Comparison of ENCODE assay signal across 20 cellular contexts in the genomic region with DNA sequence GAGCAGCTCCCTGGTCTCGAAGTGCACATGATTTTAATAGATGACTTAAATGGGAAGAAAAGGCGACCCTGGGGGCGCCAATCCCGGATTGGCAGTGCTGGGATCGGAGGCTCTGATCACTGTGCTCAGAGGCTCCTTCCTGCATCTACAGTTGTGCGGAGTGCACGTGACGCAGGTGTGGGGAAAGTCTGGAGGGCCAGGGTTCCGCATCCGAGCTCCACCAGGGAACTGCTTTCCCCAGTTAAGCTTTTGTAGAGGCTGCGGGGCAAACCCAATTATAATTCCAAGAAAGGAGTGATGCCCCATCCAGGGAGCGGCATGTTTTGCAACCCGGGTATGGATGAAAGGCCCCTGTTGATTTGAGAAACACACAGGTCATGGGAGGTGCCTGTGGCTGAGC.
"Had no signal": no experiment of that assay in that cellular context is flagged by ENCODE, and none has a peak within 500 bp of the region (broad histone marks: within the 10 kb centered on the region; RNA-seq: fewer than 3 reads in every experiment).

No MANE protein-coding gene starts in this region.

- H3K27me3 Mint-ChIP-seq: activated CD4-positive, alpha-beta T cell treated with anti-CD3 and anti-CD28 coated beads, Interleukin-2, amount 10 ng/mL, durations not matched to agents 24 days and 14 days; naive thymus-derived CD8-positive, alpha-beta T cell had no signal

- H3K36me3 ChIP-seq: gastrocnemius medialis, ovary, right lobe of liver, tibial nerve had no signal

- H3K9me3 ChIP-seq: gastrocnemius medialis, heart left ventricle, left lung, ovary, right lobe of liver, tibial nerve had no signal

- H3K4me3 ChIP-seq: gastrocnemius medialis, heart left ventricle, left lung, ovary, right lobe of liver, tibial nerve had no signal

- DNase-seq: activated CD4-positive, alpha-beta T cell treated with anti-CD3 and anti-CD28 coated beads, Interleukin-2, amount 10 ng/mL, durations not matched to agents 24 days and 14 days; activated CD8-positive, alpha-beta memory T cell treated with anti-CD3 and anti-CD28 coated beads, Interleukin-2, amount 50 U/mL, for 4 hours; activated CD8-positive, alpha-beta T cell treated with anti-CD3 and anti-CD28 coated beads, Interleukin-2, amount 10 ng/mL, durations not matched to agents 7 days and 5 days; activated gamma-delta T cell; activated T-cell treated with anti-CD3 and anti-CD28 coated beads, Interleukin-2, amount 50 U/mL, for 48 hours; dermis blood vessel endothelial cell; effector memory CD4-positive, alpha-beta T cell; gastrocnemius medialis; heart left ventricle; left lung; mammary epithelial cell; naive thymus-derived CD8-positive, alpha-beta T cell; ovary; right lobe of liver; stimulated activated CD8-positive, alpha-beta memory T cell treated with anti-CD3 and anti-CD28 coated beads, Interleukin-4, amount 100 ng/mL, for 48 hours; stimulated activated naive CD8-positive, alpha-beta T cell treated with anti-CD3 and anti-CD28 coated beads, Interleukin-15, Interleukin-2, amounts not matched to agents 100 U/mL and 50 U/mL, for 24 hours; T-helper 1 cell; T1000 had no signal

- H3K27ac Mint-ChIP-seq: activated CD4-positive, alpha-beta T cell treated with anti-CD3 and anti-CD28 coated beads, Interleukin-2, amount 10 ng/mL, durations not matched to agents 24 days and 14 days; activated CD8-positive, alpha-beta T cell treated with anti-CD3 and anti-CD28 coated beads, Interleukin-2, amount 10 ng/mL, durations not matched to agents 7 days and 5 days; activated naive CD4-positive, alpha-beta T cell treated with anti-CD3 and anti-CD28 coated beads, Interleukin-2, amount 50 U/mL, for 72 hours; naive thymus-derived CD8-positive, alpha-beta T cell had no signal

- H3K4me3 Mint-ChIP-seq: activated CD4-positive, alpha-beta T cell treated with anti-CD3 and anti-CD28 coated beads, Interleukin-2, amount 10 ng/mL, durations not matched to agents 24 days and 14 days; activated CD8-positive, alpha-beta T cell treated with anti-CD3 and anti-CD28 coated beads, Interleukin-2, amount 10 ng/mL, durations not matched to agents 7 days and 5 days; naive thymus-derived CD8-positive, alpha-beta T cell had no signal

- ATAC-seq: activated CD8-positive, alpha-beta T cell treated with anti-CD3 and anti-CD28 coated beads, Interleukin-2, amount 10 ng/mL, durations not matched to agents 7 days and 5 days; activated naive CD4-positive, alpha-beta T cell treated with anti-CD3 and anti-CD28 coated beads, Interleukin-2, amount 50 U/mL, for 72 hours; gastrocnemius medialis; heart left ventricle; left lung; naive thymus-derived CD8-positive, alpha-beta T cell; right lobe of liver; stimulated activated naive CD8-positive, alpha-beta T cell treated with anti-CD3 and anti-CD28 coated beads, Interleukin-15, Interleukin-2, amounts not matched to agents 100 U/mL and 50 U/mL, for 24 hours had no signal

- H3K9me3 Mint-ChIP-seq: activated CD4-positive, alpha-beta T cell treated with anti-CD3 and anti-CD28 coated beads, Interleukin-2, amount 10 ng/mL, durations not matched to agents 24 days and 14 days; activated naive CD4-positive, alpha-beta T cell treated with anti-CD3 and anti-CD28 coated beads, Interleukin-2, amount 50 U/mL, for 72 hours; naive thymus-derived CD8-positive, alpha-beta T cell had no signal

- H3K27me3 ChIP-seq: gastrocnemius medialis, heart left ventricle, left lung, ovary, right lobe of liver, tibial nerve had no signal

- H3K27ac ChIP-seq: gastrocnemius medialis, left lung, ovary, right lobe of liver, tibial nerve had no signal
